8 cellular contexts compared by ENCODE assay signal in the genomic region with DNA sequence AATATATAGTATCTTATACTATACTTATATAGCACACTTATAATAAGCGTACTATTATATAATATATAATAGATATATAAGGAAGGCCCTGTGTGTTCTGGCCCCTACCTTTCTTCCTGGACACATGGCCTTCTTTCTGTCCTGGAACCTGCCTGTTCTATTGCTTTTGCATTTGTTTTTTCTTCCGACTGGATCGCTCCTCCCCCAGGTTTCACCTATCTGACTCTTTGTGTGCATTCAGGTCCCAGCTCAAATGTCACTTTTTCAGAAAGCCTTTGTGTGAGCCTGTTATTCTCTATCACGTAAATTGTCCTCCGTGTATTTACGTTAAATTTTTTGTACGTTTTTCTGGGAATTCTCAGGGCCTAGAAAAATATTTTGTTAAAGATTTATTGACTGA. TPM values are rescaled to one million over a fixed set of nuclear protein-coding genes. Genes with fewer than 3 reads are reported as not detected.
DNase-seq lines count a peak whose midpoint lies in the region; ATAC-seq, FAIRE-seq and TF ChIP-seq lines count a peak whose summit lies in the region.

No MANE protein-coding gene starts in this region.

- H3K27ac Mint-ChIP-seq in activated CD4-positive, alpha-beta T cell treated with anti-CD3 and anti-CD28 coated beads, Interleukin-2, amount 10 ng/mL, durations not matched to agents 7 days and 5 days, result peak overlapping the region; percentile 87
- peak overlapping the region; percentile 84 for H3K27ac Mint-ChIP-seq in activated CD4-positive, alpha-beta memory T cell treated with anti-CD3 and anti-CD28 coated beads, Interleukin-2, amount 10 ng/mL, durations not matched to agents 7 days and 5 days

- peak overlapping the region; percentile 99 to 100 for H3K27ac ChIP-seq in thoracic aorta

- H3K4me1 Mint-ChIP-seq in activated CD4-positive, alpha-beta T cell treated with anti-CD3 and anti-CD28 coated beads, Interleukin-2, amount 10 ng/mL, durations not matched to agents 7 days and 5 days, result peaks cover 21% of the 10 kb centered on the region
- peaks cover 13% of the 10 kb centered on the region for H3K4me1 Mint-ChIP-seq in activated CD4-positive, alpha-beta memory T cell treated with anti-CD3 and anti-CD28 coated beads, Interleukin-2, amount 10 ng/mL, durations not matched to agents 7 days and 5 days

- ATAC-seq in thoracic aorta (ENCODE audit: insufficient number of reproducible peaks, low FRiP score, low read depth) (no peak), HG02642 (IDR thresholded peaks at IDR 0.05; ENCODE audit: poor library complexity, unreplicated experiment) (no peak), HG02981 (IDR thresholded peaks at IDR 0.05; ENCODE audit: unreplicated experiment) (no peak)

- TF ChIP-seq CTCF in thoracic aorta (IDR thresholded peaks at IDR 0.05), result no peak

- H3K27me3 Mint-ChIP-seq in activated CD4-positive, alpha-beta T cell treated with anti-CD3 and anti-CD28 coated beads, Interleukin-2, amount 10 ng/mL, durations not matched to agents 7 days and 5 days, result no peaks in the 10 kb centered on the region
- H3K27me3 Mint-ChIP-seq in activated CD4-positive, alpha-beta memory T cell treated with anti-CD3 and anti-CD28 coated beads, Interleukin-2, amount 10 ng/mL, durations not matched to agents 7 days and 5 days, result peaks cover 4% of the 10 kb centered on the region

- no peaks in the 10 kb centered on the region for H3K27me3 ChIP-seq in thoracic aorta (replicated peaks; ENCODE audit: insufficient read depth)

- DNase-seq in activated CD4-positive, alpha-beta T cell treated with anti-CD3 and anti-CD28 coated beads, Interleukin-2, amount 10 ng/mL, durations not matched to agents 7 days and 5 days, result no peak
- DNase-seq in activated CD4-positive, alpha-beta T cell treated with anti-CD3 and anti-CD28 coated beads, Interleukin-2, amount 50 U/mL, for 1 hour, result no peak
- DNase-seq in activated CD4-positive, alpha-beta memory T cell treated with anti-CD3 and anti-CD28 coated beads, Interleukin-2, amount 10 ng/mL, durations not matched to agents 7 days and 5 days, result no peak
- DNase-seq in thoracic aorta (ENCODE audit: low spot score) (no peak), GM19238 (ENCODE audit: insufficient read length, low spot score) (no peak)

- H3K36me3 ChIP-seq in thoracic aorta, result no peaks in the 10 kb centered on the region

- peak overlapping the region; percentile 96 for H3K4me3 ChIP-seq in thoracic aorta

- POLR2A ChIA-PET in activated CD4-positive, alpha-beta T cell treated with anti-CD3 and anti-CD28 coated beads, Interleukin-2, amount 10 ng/mL, durations not matched to agents 7 days and 5 days (lab: Charles Lee), result no interaction called here
- POLR2A ChIA-PET in activated CD4-positive, alpha-beta memory T cell treated with anti-CD3 and anti-CD28 coated beads, Interleukin-2, amount 10 ng/mL, durations not matched to agents 7 days and 5 days (lab: Charles Lee), result interaction anchor here (0.5 to 2.4 kb wide), 14 partner anchors 9 to 205 kb away, joined by 3 to 16 read pairs (median 4); partner anchors contain the start of genes ARL3, SFXN2, SUFU and WBP1L

- FAIRE-seq in islet of Langerhans (lab: Jason Lieb, UNC), result peak; percentile 5

- H3K9me3 ChIP-seq in thoracic aorta, result no peaks in the 10 kb centered on the region

- peaks cover 12% of the 10 kb centered on the region for H3K36me3 Mint-ChIP-seq in activated CD4-positive, alpha-beta T cell treated with anti-CD3 and anti-CD28 coated beads, Interleukin-2, amount 10 ng/mL, durations not matched to agents 7 days and 5 days (ENCODE audit: low read depth)
- peaks cover 14% of the 10 kb centered on the region for H3K36me3 Mint-ChIP-seq in activated CD4-positive, alpha-beta memory T cell treated with anti-CD3 and anti-CD28 coated beads, Interleukin-2, amount 10 ng/mL, durations not matched to agents 7 days and 5 days (ENCODE audit: low read depth)

- peaks cover 2 to 4% of the 10 kb centered on the region in 2 donors for H3K4me1 ChIP-seq in thoracic aorta (ENCODE audit: control insufficient read depth in 1 of 2, low read depth in 2 of 2)

- CTCF ChIA-PET in activated CD4-positive, alpha-beta T cell treated with anti-CD3 and anti-CD28 coated beads, Interleukin-2, amount 10 ng/mL, durations not matched to agents 7 days and 5 days (lab: Charles Lee), result interaction anchor here (1.0 to 2.4 kb wide), 2 partner anchors 10 to 248 kb away, joined by 3 to 5 read pairs; no protein-coding TSS in a partner anchor
- CTCF ChIA-PET in activated CD4-positive, alpha-beta memory T cell treated with anti-CD3 and anti-CD28 coated beads, Interleukin-2, amount 10 ng/mL, durations not matched to agents 7 days and 5 days (lab: Charles Lee), result interaction anchor here (1.0 to 2.3 kb wide), 2 partner anchors 72 to 139 kb away, joined by 3 to 11 read pairs; partner anchors contain the start of genes ACTR1A, ARL3 and SFXN2

- H3K4me3 Mint-ChIP-seq in activated CD4-positive, alpha-beta T cell treated with anti-CD3 and anti-CD28 coated beads, Interleukin-2, amount 10 ng/mL, durations not matched to agents 7 days and 5 days, result peak overlapping the region; percentile 86
- peak overlapping the region; percentile 87 for H3K4me3 Mint-ChIP-seq in activated CD4-positive, alpha-beta memory T cell treated with anti-CD3 and anti-CD28 coated beads, Interleukin-2, amount 10 ng/mL, durations not matched to agents 7 days and 5 days

- H3K9me3 Mint-ChIP-seq in activated CD4-positive, alpha-beta T cell treated with anti-CD3 and anti-CD28 coated beads, Interleukin-2, amount 10 ng/mL, durations not matched to agents 7 days and 5 days, result no peaks in the 10 kb centered on the region
- H3K9me3 Mint-ChIP-seq in activated CD4-positive, alpha-beta memory T cell treated with anti-CD3 and anti-CD28 coated beads, Interleukin-2, amount 10 ng/mL, durations not matched to agents 7 days and 5 days, result no peaks in the 10 kb centered on the region

RNA-seq across cellular contexts. Expression of gene TRIM8, which starts 2.9 kb away (rescaled TPM):
- total RNA-seq in activated CD4-positive, alpha-beta T cell treated with anti-CD3 and anti-CD28 coated beads, Interleukin-2, amount 10 ng/mL, durations not matched to agents 7 days and 5 days, result 10 to 100 TPM; 40.2 to 42.7 TPM
- 10 to 100 TPM; 53.0 to 56.0 TPM for total RNA-seq in activated CD4-positive, alpha-beta memory T cell treated with anti-CD3 and anti-CD28 coated beads, Interleukin-2, amount 10 ng/mL, durations not matched to agents 7 days and 5 days
- 100 to 1,000 TPM; 154 to 192 TPM for total RNA-seq in thoracic aorta
